Comparison of ENCODE assay signal across 19 cellular contexts in genomic region chr3:10373686-10374261, GRCh38. TPM values are rescaled to one million over a fixed set of nuclear protein-coding genes. Genes with fewer than 3 reads are reported as not detected.
DNase-seq lines count a peak whose midpoint lies in the region; ATAC-seq, FAIRE-seq and TF ChIP-seq lines count a peak whose summit lies in the region.
"Had no signal": no experiment of that assay in that cellular context is flagged by ENCODE, and none has a peak within 500 bp of the region (broad histone marks: within the 10 kb centered on the region; RNA-seq: fewer than 3 reads in every experiment).

No MANE protein-coding gene starts in this region.

- CTCF ChIA-PET in SK-N-SH (lab: Yijun Ruan, JAX) = interaction anchor here (1.3 to 2.0 kb wide), 3 partner anchors 12 to 365 kb away, joined by 3 to 4 read pairs (median 4); no protein-coding TSS in a partner anchor

- no peak for TF ChIP-seq EP300 in SK-N-SH (IDR thresholded peaks at IDR 0.05; ENCODE audit: borderline replicate concordance in 1 of 2, low read depth in 1 of 2, low read length in 1 of 2)

- H4K20me1 ChIP-seq in SK-N-SH (ENCODE audit: insufficient read depth) = no peaks in the 10 kb centered on the region

- no peaks in the 10 kb centered on the region for H3K9me2 ChIP-seq in SK-N-SH

- H3K27me3 ChIP-seq in SK-N-SH (ENCODE audit: insufficient read depth) = no peaks in the 10 kb centered on the region; the same call in 1 of the 2 replicates
- H3K27me3 ChIP-seq: neural progenitor cell, sigmoid colon had no signal

- peaks cover 0 to 11% of the 10 kb centered on the region in 2 experiments; a peak in 1 of 4 replicates for H3K4me1 ChIP-seq in SK-N-SH (ENCODE audit: control insufficient read depth in 1 of 2, insufficient read depth in 2 of 2, low read depth in 1 of 2, low read length in 1 of 2)
- H3K4me1 ChIP-seq: Caco-2, neural progenitor cell had no signal

- FAIRE-seq in urothelium cell line (lab: Jason Lieb, UNC) = no peak
- FAIRE-seq: HepG2 had no signal

- no peaks in the 10 kb centered on the region for H3F3A ChIP-seq in SK-N-SH (replicated peaks; ENCODE audit: insufficient read depth)

- POLR2A ChIA-PET in SK-N-SH (lab: Yijun Ruan, JAX) = no interaction called here

- TF ChIP-seq RAD21 in SK-N-SH (IDR thresholded peaks at IDR 0.05; ENCODE audit: low read length) = no peak

- no peak for TF ChIP-seq CTCF in SK-N-SH (IDR thresholded peaks at IDR 0.05)
- TF ChIP-seq CTCF in fibroblast of mammary gland (conservative IDR thresholded peaks at IDR 0.05; ENCODE audit: control insufficient read depth, insufficient read depth, low read depth, low read length) = no peak

- DNase-seq in SK-N-SH = no peak
- peak; percentile 61 for DNase-seq in RKO (ENCODE audit: low spot score)
- DNase-seq in fibroblast of mammary gland (ENCODE audit: low read depth) = peak; percentile 69
- peak; percentile 60 for DNase-seq in urothelium cell line (ENCODE audit: low spot score)
- DNase-seq in stimulated activated CD4-positive, alpha-beta T cell treated with anti-CD3 and anti-CD28 coated beads, Interleukin-4, amount 100 ng/mL, for 1 hour = no peak
- no peak for DNase-seq in DMS 273 treated with DMSO at 0.1 percent for 48 hours (lab: John Stamatoyannopoulos, UW)
- DNase-seq: 8988T; activated CD4-positive, alpha-beta T cell treated with anti-CD3 and anti-CD28 coated beads, Interleukin-2, amount 10 ng/mL, durations not matched to agents 7 days and 5 days; activated T-cell treated with anti-CD3 and anti-CD28 coated beads, Interleukin-2, amount 50 U/mL, for 4 hours; Caco-2; esophagus squamous epithelium; NCI-H1436 treated with DMSO at 0.1 percent for 48 hours; NCI-H510A; sigmoid colon had no signal

- H2AFZ ChIP-seq in SK-N-SH (ENCODE audit: low read depth) = no peak overlapping the region
- H2AFZ ChIP-seq: neural progenitor cell had no signal

- H3K4me2 ChIP-seq in SK-N-SH = no peak overlapping the region
- H3K4me2 ChIP-seq: neural progenitor cell had no signal

- H3K36me3 ChIP-seq in SK-N-SH (replicated peaks in 1 of 2; ENCODE audit: control insufficient read depth in 1 of 2, insufficient read depth in 2 of 2, low read length in 1 of 2) = no peaks in the 10 kb centered on the region
- H3K36me3 ChIP-seq: esophagus squamous epithelium, neural progenitor cell, sigmoid colon had no signal

- WGBS in SK-N-SH (ENCODE audit: low lambda C conversion rate) = 72% methylated on average over 9 of the region's 11 CpGs

- no peak overlapping the region for H3K27ac ChIP-seq in SK-N-SH (ENCODE audit: low read depth in 2 of 2, low read length in 1 of 2)
- H3K27ac ChIP-seq: esophagus squamous epithelium, neural progenitor cell, sigmoid colon had no signal

- no peak overlapping the region for H3K9ac ChIP-seq in SK-N-SH
- H3K9ac ChIP-seq: neural progenitor cell had no signal

- H3K9me3 ChIP-seq in SK-N-SH = no peaks in the 10 kb centered on the region
- H3K9me3 ChIP-seq: Caco-2, sigmoid colon had no signal

- H3K4me3 ChIP-seq in SK-N-SH (ENCODE audit: low read depth in 2 of 2, low read length in 1 of 2) = no peak overlapping the region
- no peak overlapping the region for H3K4me3 ChIP-seq in fibroblast of mammary gland (ENCODE audit: control insufficient read depth, low read depth, low read length)
- H3K4me3 ChIP-seq: esophagus squamous epithelium, lung, neural progenitor cell, sigmoid colon had no signal

- H3K79me2 ChIP-seq in SK-N-SH (ENCODE audit: insufficient read depth) = no peaks in the 10 kb centered on the region

- ATAC-seq in SK-N-SH treated with all-trans-retinoic acid at 6 μM for 48 hours = no peak; the same call in 2 of the 3 replicates
- no peak for ATAC-seq in GM21619 (IDR thresholded peaks at IDR 0.05; ENCODE audit: unreplicated experiment)
- ATAC-seq: activated T-cell treated with anti-CD3 and anti-CD28 coated beads, Interleukin-2, amount 50 U/mL, for 4 hours; HepG2 had no signal

TF ChIP-seq in SK-N-SH, 30 proteins besides CTCF, POLR2A, EP300 and RAD21:
- TF ChIP-seq FOSL2 (IDR thresholded peaks at IDR 0.05; ENCODE audit: borderline replicate concordance, low read depth) (0 out of 2 replicates have a peak, but pooled peaks have one; percentile 12), FOXM1 (IDR thresholded peaks at IDR 0.05; ENCODE audit: low read depth) (no peak), POLR2AphosphoS5 (IDR thresholded peaks at IDR 0.05; ENCODE audit: low read depth, low read length) (no peak)

TF ChIP-seq in SK-N-SH treated with all-trans-retinoic acid at 6 μM for 48 hours, 23 proteins besides CTCF, POLR2A, EP300 and RAD21 (continues in another document):
- no peak for TF ChIP-seq BACH2 (CRISPR knock-in tag; IDR thresholded peaks at IDR 0.05; ENCODE audit: borderline replicate concordance)
- TF ChIP-seq, protein P1, sequence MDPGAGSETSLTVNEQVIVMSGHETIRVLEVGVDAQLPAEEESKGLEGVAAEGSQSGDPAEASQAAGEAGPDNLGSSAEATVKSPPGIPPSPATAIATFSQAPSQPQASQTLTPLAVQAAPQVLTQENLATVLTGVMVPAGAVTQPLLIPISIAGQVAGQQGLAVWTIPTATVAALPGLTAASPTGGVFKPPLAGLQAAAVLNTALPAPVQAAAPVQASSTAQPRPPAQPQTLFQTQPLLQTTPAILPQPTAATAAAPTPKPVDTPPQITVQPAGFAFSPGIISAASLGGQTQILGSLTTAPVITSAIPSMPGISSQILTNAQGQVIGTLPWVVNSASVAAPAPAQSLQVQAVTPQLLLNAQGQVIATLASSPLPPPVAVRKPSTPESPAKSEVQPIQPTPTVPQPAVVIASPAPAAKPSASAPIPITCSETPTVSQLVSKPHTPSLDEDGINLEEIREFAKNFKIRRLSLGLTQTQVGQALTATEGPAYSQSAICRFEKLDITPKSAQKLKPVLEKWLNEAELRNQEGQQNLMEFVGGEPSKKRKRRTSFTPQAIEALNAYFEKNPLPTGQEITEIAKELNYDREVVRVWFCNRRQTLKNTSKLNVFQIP (CRISPR knock-in tag; IDR thresholded peaks at IDR 0.05; ENCODE audit: borderline replicate concordance, low read depth) = no peak
- no peak for TF ChIP-seq ZNF70 (CRISPR knock-in tag; IDR thresholded peaks at IDR 0.05)
- TF ChIP-seq ZFP3 (CRISPR knock-in tag; IDR thresholded peaks at IDR 0.05) = no peak
- TF ChIP-seq ESRRG (CRISPR knock-in tag; IDR thresholded peaks at IDR 0.05) = no peak
- TF ChIP-seq, protein P2, sequence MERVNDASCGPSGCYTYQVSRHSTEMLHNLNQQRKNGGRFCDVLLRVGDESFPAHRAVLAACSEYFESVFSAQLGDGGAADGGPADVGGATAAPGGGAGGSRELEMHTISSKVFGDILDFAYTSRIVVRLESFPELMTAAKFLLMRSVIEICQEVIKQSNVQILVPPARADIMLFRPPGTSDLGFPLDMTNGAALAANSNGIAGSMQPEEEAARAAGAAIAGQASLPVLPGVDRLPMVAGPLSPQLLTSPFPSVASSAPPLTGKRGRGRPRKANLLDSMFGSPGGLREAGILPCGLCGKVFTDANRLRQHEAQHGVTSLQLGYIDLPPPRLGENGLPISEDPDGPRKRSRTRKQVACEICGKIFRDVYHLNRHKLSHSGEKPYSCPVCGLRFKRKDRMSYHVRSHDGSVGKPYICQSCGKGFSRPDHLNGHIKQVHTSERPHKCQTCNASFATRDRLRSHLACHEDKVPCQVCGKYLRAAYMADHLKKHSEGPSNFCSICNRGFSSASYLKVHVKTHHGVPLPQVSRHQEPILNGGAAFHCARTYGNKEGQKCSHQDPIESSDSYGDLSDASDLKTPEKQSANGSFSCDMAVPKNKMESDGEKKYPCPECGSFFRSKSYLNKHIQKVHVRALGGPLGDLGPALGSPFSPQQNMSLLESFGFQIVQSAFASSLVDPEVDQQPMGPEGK (CRISPR knock-in tag; IDR thresholded peaks at IDR 0.05; ENCODE audit: borderline replicate concordance) = no peak
- no peak for TF ChIP-seq TOX (CRISPR knock-in tag; IDR thresholded peaks at IDR 0.05; ENCODE audit: borderline replicate concordance)
- no peak for TF ChIP-seq ZNF8 (CRISPR knock-in tag; IDR thresholded peaks at IDR 0.05)
- no peak for TF ChIP-seq CSRNP3 (CRISPR knock-in tag; IDR thresholded peaks at IDR 0.05)
- TF ChIP-seq ISL1 (CRISPR knock-in tag; IDR thresholded peaks at IDR 0.05) = no peak
- no peak for TF ChIP-seq TCF4 (CRISPR knock-in tag; IDR thresholded peaks at IDR 0.05; ENCODE audit: borderline replicate concordance)

RNA-seq across cellular contexts. Expression of gene SEC13, which starts 52.9 kb away (rescaled TPM):
- 198 and 215 TPM in 2 replicates for polyA plus RNA-seq in SK-N-SH (2012; rRNA removed)
- polyA plus RNA-seq in SK-N-SH (2012; cell fraction: cytosol; rRNA removed) = 114 and 157 TPM in 2 replicates
- polyA plus RNA-seq in SK-N-SH (2012; cell fraction: nucleus; rRNA removed) = 214 and 216 TPM in 2 replicates

Comparison
In these comparisons a context has a peak if more than half of its experiments do, and no peak if none do; other contexts are left out.
1. DNase-seq: peak in RKO (single experiment), fibroblast of mammary gland (single experiment) and urothelium cell line (single experiment); none in SK-N-SH (single experiment), stimulated activated CD4-positive, alpha-beta T cell treated with anti-CD3 and anti-CD28 coated beads, Interleukin-4, amount 100 ng/mL, for 1 hour (single experiment) and DMS 273 treated with DMSO at 0.1 percent for 48 hours (single experiment).